Comparison of ENCODE assay signal across 31 cellular contexts in the genomic region with DNA sequence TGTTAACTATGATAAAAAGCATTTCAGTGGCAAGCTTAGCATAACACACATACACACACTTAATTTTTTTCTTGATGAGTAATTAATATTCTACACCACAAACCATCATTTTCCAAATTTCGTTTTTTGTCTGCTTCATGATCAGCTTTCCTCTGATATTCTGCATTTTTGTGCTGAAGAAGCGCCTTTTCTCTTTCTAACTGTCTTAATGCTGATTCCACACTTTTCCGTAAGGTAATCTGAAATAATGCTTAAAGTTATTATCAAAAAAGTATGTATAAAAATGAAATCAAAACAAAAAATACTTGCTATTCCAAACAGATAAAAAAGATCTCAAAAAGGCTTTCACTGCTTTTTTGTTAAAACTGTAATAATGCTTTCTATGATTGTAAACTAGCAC.
"Had no signal": no experiment of that assay in that cellular context is flagged by ENCODE, and none has a peak within 500 bp of the region (broad histone marks: within the 10 kb centered on the region; RNA-seq: fewer than 3 reads in every experiment).

No MANE protein-coding gene starts in this region.

- ATAC-seq: activated CD4-positive, CD25-positive, alpha-beta regulatory T cell treated with anti-CD3 and anti-CD28 coated beads, Interleukin-2, amount 50 U/mL, for 24 hours; activated CD8-positive, alpha-beta T cell treated with anti-CD3 and anti-CD28 coated beads for 36 hours; activated T-cell treated with anti-CD3 and anti-CD28 coated beads, Interleukin-2, amount 50 U/mL, for 4 hours; activated T-helper 17 cell treated with anti-CD3 and anti-CD28 coated beads, Interleukin-2, amount 50 U/mL, for 72 hours; body of pancreas; effector memory CD8-positive, alpha-beta T cell; foreskin keratinocyte; gastrocnemius medialis; heart left ventricle; T-helper 17 cell had no signal

- H3K4me1 ChIP-seq: body of pancreas, esophagus muscularis mucosa, foreskin keratinocyte, gastrocnemius medialis, heart left ventricle had no signal

- DNase-seq: activated B cell treated with CpG ODN at 0.5 μM for 24 hours; activated CD4-positive, alpha-beta T cell treated with anti-CD3 and anti-CD28 coated beads for 48 hours; activated CD4-positive, alpha-beta T cell treated with anti-CD3 and anti-CD28 coated beads, Interleukin-2, amount 50 U/mL, for 1 hour; activated CD4-positive, alpha-beta T cell treated with anti-CD3 and anti-CD28 coated beads, Interleukin-2, amount 50 U/mL, for 48 hours; activated CD8-positive, alpha-beta memory T cell treated with anti-CD3 and anti-CD28 coated beads for 24 hours; activated CD8-positive, alpha-beta T cell treated with anti-CD3 and anti-CD28 coated beads for 36 hours; activated effector memory CD4-positive, alpha-beta T cell treated with Interleukin-2 at 50 U/mL for 16 hours; activated gamma-delta T cell treated with Interleukin-2 at 50 U/mL for 16 hours; activated naive CD4-positive, alpha-beta T cell treated with anti-CD3 and anti-CD28 coated beads, Interleukin-2, amount 50 U/mL, for 16 hours; activated naive CD4-positive, alpha-beta T cell treated with Interleukin-2 at 50 U/mL for 16 hours; activated T-cell treated with anti-CD3 and anti-CD28 coated beads, Interleukin-2, amount 50 U/mL, for 4 hours; amygdala; aorta; body of pancreas; caudate nucleus; cortex of kidney; dermis blood vessel endothelial cell; effector CD4-positive, alpha-beta T cell; effector memory CD8-positive, alpha-beta T cell; erythroblast; foreskin keratinocyte; gastrocnemius medialis; glutamatergic neuron; heart left ventricle; T-helper 17 cell; T1000; WERI-Rb-1 had no signal

- H3K4me3 ChIP-seq: body of pancreas, esophagus muscularis mucosa, gastrocnemius medialis, heart left ventricle had no signal

- H3K9me3 ChIP-seq: body of pancreas, esophagus muscularis mucosa, gastrocnemius medialis, heart left ventricle had no signal

- H3K27ac ChIP-seq: body of pancreas, esophagus muscularis mucosa, foreskin keratinocyte, gastrocnemius medialis, heart left ventricle, WERI-Rb-1 had no signal

- H3K27me3 ChIP-seq: body of pancreas, esophagus muscularis mucosa, foreskin keratinocyte, gastrocnemius medialis, heart left ventricle had no signal

- FAIRE-seq: colon had no signal
